In genomic region chr18:75164479-75164878, GRCh38 we compare ENCODE assay signal across 19 cellular contexts.
"Had no signal": no experiment of that assay in that cellular context is flagged by ENCODE, and none has a peak within 500 bp of the region (broad histone marks: within the 10 kb centered on the region; RNA-seq: fewer than 3 reads in every experiment).

No MANE protein-coding gene starts in this region.

- H3K27ac Mint-ChIP-seq: dendritic cell treated with granulocyte-macrophage colony-stimulating factor and Interleukin-4, amounts not matched to agents 40 ng/mL and 50 ng/mL, for 4 days; effector memory CD8-positive, alpha-beta T cell; mesothelial cell of epicardium; naive B cell had no signal

- H3K4me3 ChIP-seq: esophagus squamous epithelium, gastrocnemius medialis, heart right ventricle, left lung, lower lobe of right lung, mucosa of descending colon had no signal

- H3K9me3 ChIP-seq: esophagus squamous epithelium, gastrocnemius medialis, heart right ventricle, left lung, lower lobe of right lung, mucosa of descending colon had no signal

- H3K9me3 Mint-ChIP-seq: dendritic cell treated with granulocyte-macrophage colony-stimulating factor and Interleukin-4, amounts not matched to agents 40 ng/mL and 50 ng/mL, for 4 days; effector memory CD8-positive, alpha-beta T cell; mesothelial cell of epicardium had no signal

- H3K27me3 ChIP-seq: gastrocnemius medialis, heart right ventricle had no signal

- H3K27ac ChIP-seq: esophagus squamous epithelium, gastrocnemius medialis, heart right ventricle, left lung, lower lobe of right lung had no signal

- H3K36me3 Mint-ChIP-seq: mesothelial cell of epicardium, naive B cell had no signal

- H3K36me3 ChIP-seq: esophagus squamous epithelium, gastrocnemius medialis, heart right ventricle, left lung, lower lobe of right lung had no signal

- H3K4me1 ChIP-seq: lower lobe of right lung had no signal

- DNase-seq: cortex of kidney; effector CD8-positive, alpha-beta T cell; effector memory CD8-positive, alpha-beta T cell; esophagus squamous epithelium; foreskin fibroblast; foreskin melanocyte; gastrocnemius medialis; glutamatergic neuron; heart right ventricle; hippocampal formation; left cardiac atrium; left lung; left ventricle myocardium superior; lower lobe of right lung; mesenchymal stem cell; mucosa of descending colon; naive B cell had no signal

- H3K4me3 Mint-ChIP-seq: dendritic cell treated with granulocyte-macrophage colony-stimulating factor and Interleukin-4, amounts not matched to agents 40 ng/mL and 50 ng/mL, for 4 days; effector memory CD8-positive, alpha-beta T cell; mesothelial cell of epicardium had no signal
